Comparison of ENCODE assay signal across 26 cellular contexts in genomic region chr12:67884596-67884995, GRCh38.
"Had no signal": no experiment of that assay in that cellular context is flagged by ENCODE, and none has a peak within 500 bp of the region (broad histone marks: within the 10 kb centered on the region; RNA-seq: fewer than 3 reads in every experiment).

No MANE protein-coding gene starts in this region.

- H3K27me3 ChIP-seq: esophagus muscularis mucosa, foreskin keratinocyte, stomach, thyroid gland, upper lobe of left lung, vagina had no signal

- H3K27ac ChIP-seq: foreskin keratinocyte, thyroid gland, upper lobe of left lung, vagina, WERI-Rb-1 had no signal

- H3K4me1 ChIP-seq: thyroid gland, upper lobe of left lung, vagina had no signal

- H3K9me3 ChIP-seq: esophagus muscularis mucosa, stomach, thyroid gland, upper lobe of left lung, vagina had no signal

- DNase-seq: activated CD4-positive, alpha-beta T cell treated with anti-CD3 and anti-CD28 coated beads for 48 hours; activated CD4-positive, alpha-beta T cell treated with anti-CD3 and anti-CD28 coated beads, Interleukin-2, amount 50 U/mL, for 48 hours; activated CD8-positive, alpha-beta memory T cell treated with anti-CD3 and anti-CD28 coated beads, Interleukin-2, amount 50 U/mL, for 4 hours; activated gamma-delta T cell treated with Interleukin-2 at 50 U/mL for 16 hours; activated naive CD8-positive, alpha-beta T cell treated with anti-CD3 and anti-CD28 coated beads, Interleukin-2, amount 50 U/mL, for 24 hours; activated T-cell treated with anti-CD3 and anti-CD28 coated beads, Interleukin-2, amount 50 U/mL, for 24 hours; dermis blood vessel endothelial cell; effector CD4-positive, alpha-beta T cell; foreskin keratinocyte; islet precursor cell; left colon; posterior cingulate gyrus; retina; stimulated activated CD4-positive, alpha-beta T cell treated with anti-CD3 and anti-CD28 coated beads, Interleukin-2, amount 100 ng/mL, for 24 hours; stimulated activated naive B cell treated with anti-CD40 and anti-IgM and Interleukin-4, amounts not matched to agents 10 μg/mL and 1 μg/mL and 100 μg/mL, for 72 hours; stomach; T-helper 17 cell; T1000; thyroid gland; upper lobe of left lung; WERI-Rb-1 had no signal

- ATAC-seq: activated CD4-positive, CD25-positive, alpha-beta regulatory T cell treated with anti-CD3 and anti-CD28 coated beads, Interleukin-2, amount 50 U/mL, for 24 hours; activated naive CD8-positive, alpha-beta T cell treated with anti-CD3 and anti-CD28 coated beads, Interleukin-2, amount 50 U/mL, for 24 hours; foreskin keratinocyte; left colon; natural killer cell treated with Interleukin-12 subunit alpha and Interleukin-12 subunit beta and Interleukin-15 and Interleukin-18, amount 100 ng/mL, for 72 hours; stimulated activated naive B cell treated with anti-CD40 and anti-IgM and Interleukin-4, amounts not matched to agents 10 μg/mL and 1 μg/mL and 100 μg/mL, for 72 hours; T-helper 17 cell had no signal

- H3K36me3 ChIP-seq: esophagus muscularis mucosa, stomach, thyroid gland, upper lobe of left lung, vagina, WERI-Rb-1 had no signal

- H3K4me3 ChIP-seq: esophagus muscularis mucosa, smooth muscle cell, stomach, thyroid gland, upper lobe of left lung, vagina had no signal
